In the genomic region with DNA sequence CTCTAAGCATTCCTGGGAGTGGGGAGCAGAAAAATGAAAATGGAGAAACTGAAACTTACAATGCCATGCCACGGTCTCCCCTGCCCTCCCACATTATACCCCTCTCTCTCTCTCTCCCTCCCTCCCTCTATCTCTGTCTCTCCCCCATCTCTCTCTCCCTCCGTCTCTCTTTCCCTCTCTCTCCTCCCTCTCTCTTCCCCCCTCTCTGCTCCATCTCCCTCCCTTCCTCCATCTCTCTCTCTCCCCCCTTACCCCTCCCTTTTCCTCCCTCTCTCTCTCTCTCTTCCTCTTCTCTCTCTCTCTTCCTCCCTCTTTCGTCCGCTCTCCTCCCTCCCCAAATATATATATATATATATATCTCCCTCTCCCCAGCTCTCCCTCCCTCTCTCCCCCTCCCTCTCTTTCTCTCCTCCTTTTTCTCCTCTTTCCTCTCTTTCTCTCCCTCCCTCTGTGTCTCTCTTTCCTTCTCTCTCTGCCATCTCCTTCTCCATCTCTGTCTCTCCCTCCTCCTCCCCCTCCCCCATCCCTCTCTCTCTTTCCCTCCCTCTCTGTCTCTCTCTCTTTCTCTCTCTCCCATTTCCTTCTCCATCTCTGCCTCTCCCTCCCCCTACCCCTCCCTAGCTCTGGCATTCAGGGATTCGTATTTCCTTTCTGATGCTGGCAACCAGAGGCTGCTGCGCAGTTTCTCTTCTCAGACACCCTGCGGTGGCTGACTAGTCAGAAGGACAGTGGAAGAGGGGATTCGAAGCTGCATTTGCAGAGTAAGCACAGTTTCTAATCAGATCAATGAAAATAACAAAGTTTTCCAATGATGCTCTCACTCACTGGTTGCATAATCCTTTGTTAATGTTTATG, we compare ENCODE assay signal across 15 cellular contexts. TPM values are rescaled to one million over a fixed set of nuclear protein-coding genes. Genes with fewer than 3 reads are reported as not detected.
DNase-seq lines count a peak whose midpoint lies in the region; ATAC-seq, FAIRE-seq and TF ChIP-seq lines count a peak whose summit lies in the region.
"Had no signal": no experiment of that assay in that cellular context is flagged by ENCODE, and none has a peak within 500 bp of the region (broad histone marks: within the 10 kb centered on the region; RNA-seq: fewer than 3 reads in every experiment).

No MANE protein-coding gene starts in this region.

- H3K36me3 ChIP-seq in right atrium auricular region (no peaks in the 10 kb centered on the region), hepatocyte (replicated peaks; ENCODE audit: insufficient read depth, low read depth) (no peaks in the 10 kb centered on the region), smooth muscle cell (ENCODE audit: low read depth) (no peaks in the 10 kb centered on the region), kidney (ENCODE audit: control insufficient read depth in 1 of 2, insufficient read depth in 2 of 2, low read length in 2 of 2) (no peaks in the 10 kb centered on the region)
- H3K36me3 ChIP-seq: breast epithelium, gastrocnemius medialis had no signal

- no peaks in the 10 kb centered on the region for H4K20me1 ChIP-seq in hepatocyte (ENCODE audit: insufficient read depth, poor library complexity, severe bottlenecking)
- H4K20me1 ChIP-seq in smooth muscle cell (ENCODE audit: low read depth), result no peaks in the 10 kb centered on the region

- no peak overlapping the region for H2AFZ ChIP-seq in hepatocyte
- peak overlapping the region; percentile 24 for H2AFZ ChIP-seq in smooth muscle cell (ENCODE audit: low read depth)

- H3K4me3 Mint-ChIP-seq in activated CD4-positive, alpha-beta T cell treated with anti-CD3 and anti-CD28 coated beads, Interleukin-2, amount 10 ng/mL, durations not matched to agents 7 days and 5 days, result no peak overlapping the region
- H3K4me3 Mint-ChIP-seq: T-helper 2 cell treated with Interferon-gamma antibody and Interleukin-4, amounts not matched to agents 5 μg/mL and 100 μg/mL, for 36 hours had no signal

- DNase-seq in Right ventricle myocardium superior, result no peak
- no peak for DNase-seq in right atrium auricular region (ENCODE audit: low spot score)
- DNase-seq in astrocyte of the hippocampus (ENCODE audit: low read depth, low spot score), result peak; percentile 74
- DNase-seq in hepatocyte (ENCODE audit: low spot score), result peak; percentile 25
- no peak for DNase-seq in smooth muscle cell (lab: John Stamatoyannopoulos, UW; ENCODE audit: unreplicated experiment)
- DNase-seq in kidney, result no peak
- no peak for DNase-seq in activated CD4-positive, alpha-beta T cell treated with anti-CD3 and anti-CD28 coated beads, Interleukin-2, amount 10 ng/mL, durations not matched to agents 7 days and 5 days
- DNase-seq: activated CD8-positive, alpha-beta memory T cell treated with anti-CD3 and anti-CD28 coated beads, Interleukin-2, amount 50 U/mL, for 48 hours; DMS79; gastrocnemius medialis; small intestine had no signal

- no peaks in the 10 kb centered on the region for H3K9me2 ChIP-seq in hepatocyte (replicated peaks; ENCODE audit: insufficient read depth)

- POLR2A ChIA-PET in activated CD4-positive, alpha-beta T cell treated with anti-CD3 and anti-CD28 coated beads, Interleukin-2, amount 10 ng/mL, durations not matched to agents 7 days and 5 days (lab: Charles Lee), result no interaction called here

- FAIRE-seq in kidney (lab: Jason Lieb, UNC), result no peak
- FAIRE-seq: H54, small intestine had no signal

- no peaks in the 10 kb centered on the region for H3K27me3 ChIP-seq in right atrium auricular region
- H3K27me3 ChIP-seq in hepatocyte, result no peaks in the 10 kb centered on the region
- H3K27me3 ChIP-seq in smooth muscle cell (ENCODE audit: low read depth), result no peaks in the 10 kb centered on the region
- H3K27me3 ChIP-seq: breast epithelium had no signal

- no peaks in the 10 kb centered on the region for H3K9me3 ChIP-seq in right atrium auricular region
- no peaks in the 10 kb centered on the region for H3K9me3 ChIP-seq in hepatocyte (ENCODE audit: low read depth)
- no peaks in the 10 kb centered on the region for H3K9me3 ChIP-seq in smooth muscle cell (replicated peaks; ENCODE audit: low read depth)
- H3K9me3 ChIP-seq in kidney (ENCODE audit: control insufficient read depth in 1 of 2, low read length in 2 of 2), result no peaks in the 10 kb centered on the region
- H3K9me3 ChIP-seq: breast epithelium, gastrocnemius medialis had no signal

- no peak overlapping the region for H3K4me2 ChIP-seq in hepatocyte
- H3K4me2 ChIP-seq in smooth muscle cell, result no peak overlapping the region

- H3K9me3 Mint-ChIP-seq in activated CD4-positive, alpha-beta T cell treated with anti-CD3 and anti-CD28 coated beads, Interleukin-2, amount 10 ng/mL, durations not matched to agents 7 days and 5 days, result no peaks in the 10 kb centered on the region
- H3K9me3 Mint-ChIP-seq: T-helper 2 cell treated with Interferon-gamma antibody and Interleukin-4, amounts not matched to agents 5 μg/mL and 100 μg/mL, for 36 hours had no signal

- H3K36me3 Mint-ChIP-seq in activated CD4-positive, alpha-beta T cell treated with anti-CD3 and anti-CD28 coated beads, Interleukin-2, amount 10 ng/mL, durations not matched to agents 7 days and 5 days (ENCODE audit: low read depth), result no peaks in the 10 kb centered on the region

- no peaks in the 10 kb centered on the region for H3F3A ChIP-seq in smooth muscle cell (ENCODE audit: low read depth)

- H3K27me3 Mint-ChIP-seq in activated CD4-positive, alpha-beta T cell treated with anti-CD3 and anti-CD28 coated beads, Interleukin-2, amount 10 ng/mL, durations not matched to agents 7 days and 5 days, result peaks cover 17% of the 10 kb centered on the region

- intact Hi-C loops in Right ventricle myocardium superior (cut with DNase I), result no loop called here
- intact Hi-C loops in kidney (cut with DNase I), result no loop called here

- ATAC-seq in Right ventricle myocardium superior (ENCODE audit: poor library complexity) (peak; percentile 27), GM21529 (IDR thresholded peaks at IDR 0.05; ENCODE audit: unreplicated experiment) (no peak)
- ATAC-seq: gastrocnemius medialis had no signal

- H3K4me3 ChIP-seq in right atrium auricular region, result no peak overlapping the region
- H3K4me3 ChIP-seq in hepatocyte, result no peak overlapping the region
- no peak overlapping the region for H3K4me3 ChIP-seq in smooth muscle cell
- no peak overlapping the region for H3K4me3 ChIP-seq in kidney (ENCODE audit: low read length in 2 of 2)
- H3K4me3 ChIP-seq: breast epithelium, gastrocnemius medialis had no signal

- H3K27ac ChIP-seq in right atrium auricular region (no peak overlapping the region), hepatocyte (no peak overlapping the region), smooth muscle cell (ENCODE audit: low read depth) (no peak overlapping the region), kidney (ENCODE audit: low read depth in 2 of 2, low read length in 2 of 2) (no peak overlapping the region)
- H3K27ac ChIP-seq: breast epithelium, gastrocnemius medialis had no signal

- CTCF ChIA-PET in activated CD4-positive, alpha-beta T cell treated with anti-CD3 and anti-CD28 coated beads, Interleukin-2, amount 10 ng/mL, durations not matched to agents 7 days and 5 days (lab: Charles Lee), result no interaction called here

- H3K79me2 ChIP-seq in hepatocyte (no peaks in the 10 kb centered on the region), smooth muscle cell (ENCODE audit: low read depth) (no peaks in the 10 kb centered on the region)

- H3K9ac ChIP-seq in smooth muscle cell (ENCODE audit: low read depth) (no peak overlapping the region), kidney (ENCODE audit: low read length in 2 of 2) (peak overlapping the region in 1 of 2 donors; percentile 7)

- H3K4me1 Mint-ChIP-seq in activated CD4-positive, alpha-beta T cell treated with anti-CD3 and anti-CD28 coated beads, Interleukin-2, amount 10 ng/mL, durations not matched to agents 7 days and 5 days, result no peaks in the 10 kb centered on the region

- no peak overlapping the region for H3K27ac Mint-ChIP-seq in activated CD4-positive, alpha-beta T cell treated with anti-CD3 and anti-CD28 coated beads, Interleukin-2, amount 10 ng/mL, durations not matched to agents 7 days and 5 days
- H3K27ac Mint-ChIP-seq: T-helper 2 cell treated with Interferon-gamma antibody and Interleukin-4, amounts not matched to agents 5 μg/mL and 100 μg/mL, for 36 hours had no signal

- TF ChIP-seq CTCF in right atrium auricular region (IDR thresholded peaks at IDR 0.05), result no peak
- TF ChIP-seq CTCF in hepatocyte (IDR thresholded peaks at IDR 0.05; ENCODE audit: poor library complexity), result no peak
- no peak for TF ChIP-seq CTCF in smooth muscle cell (IDR thresholded peaks at IDR 0.05; ENCODE audit: borderline replicate concordance, insufficient read depth, poor library complexity, severe bottlenecking)
- TF ChIP-seq CTCF in kidney (IDR thresholded peaks at IDR 0.05; ENCODE audit: borderline replicate concordance, extremely low read depth, insufficient read depth), result no peak

- H3K4me1 ChIP-seq in right atrium auricular region (no peaks in the 10 kb centered on the region), hepatocyte (ENCODE audit: insufficient read depth) (no peaks in the 10 kb centered on the region), smooth muscle cell (ENCODE audit: low read depth) (peaks cover 14% of the 10 kb centered on the region), kidney (ENCODE audit: control insufficient read depth in 1 of 2, insufficient read depth in 1 of 2, low read depth in 1 of 2, low read length in 2 of 2) (no peaks in the 10 kb centered on the region)
- H3K4me1 ChIP-seq: breast epithelium, gastrocnemius medialis had no signal

- WGBS in hepatocyte (ENCODE audit: low lambda C conversion rate, missing lambda C conversion rate), result 54% methylated on average over 5 of the region's 8 CpGs
- WGBS in smooth muscle cell (ENCODE audit: low lambda C conversion rate), result 46% methylated on average over 7 of the region's 8 CpGs

RNA-seq across cellular contexts. Expression of a gene that starts 13.9 kb away (rescaled TPM):
- total RNA-seq in Right ventricle myocardium superior, result 66.7 TPM
- total RNA-seq in right atrium auricular region, result 10 to 100 TPM; 20.2 to 21.8 TPM
- 26.8 and 32.1 TPM in 2 replicates for total RNA-seq in hepatocyte
- polyA plus RNA-seq in hepatocyte, result 40.1 and 49.6 TPM in 2 replicates
- 11.3 and 14.9 TPM in 2 replicates for total RNA-seq in smooth muscle cell
- polyA plus RNA-seq in smooth muscle cell, result 28.2 and 29.9 TPM in 2 replicates
- total RNA-seq in kidney, result 60.4 TPM
- polyA plus RNA-seq in kidney (ENCODE audit: insufficient read depth, low read depth, low replicate concordance), result 49.3 TPM
- total RNA-seq in activated CD4-positive, alpha-beta T cell treated with anti-CD3 and anti-CD28 coated beads, Interleukin-2, amount 10 ng/mL, durations not matched to agents 7 days and 5 days, result 10 to 100 TPM; 31.0 to 39.1 TPM

Comparison
In these comparisons a context has a peak if more than half of its experiments do, and no peak if none do; other contexts are left out.
1. DNase-seq: peak in astrocyte of the hippocampus (single experiment) and hepatocyte (single experiment); none in Right ventricle myocardium superior (single experiment), right atrium auricular region (single experiment), smooth muscle cell (single experiment), kidney (single experiment) and activated CD4-positive, alpha-beta T cell treated with anti-CD3 and anti-CD28 coated beads, Interleukin-2, amount 10 ng/mL, durations not matched to agents 7 days and 5 days (single experiment).